Comparison of ENCODE assay signal across 28 cellular contexts in the genomic region with DNA sequence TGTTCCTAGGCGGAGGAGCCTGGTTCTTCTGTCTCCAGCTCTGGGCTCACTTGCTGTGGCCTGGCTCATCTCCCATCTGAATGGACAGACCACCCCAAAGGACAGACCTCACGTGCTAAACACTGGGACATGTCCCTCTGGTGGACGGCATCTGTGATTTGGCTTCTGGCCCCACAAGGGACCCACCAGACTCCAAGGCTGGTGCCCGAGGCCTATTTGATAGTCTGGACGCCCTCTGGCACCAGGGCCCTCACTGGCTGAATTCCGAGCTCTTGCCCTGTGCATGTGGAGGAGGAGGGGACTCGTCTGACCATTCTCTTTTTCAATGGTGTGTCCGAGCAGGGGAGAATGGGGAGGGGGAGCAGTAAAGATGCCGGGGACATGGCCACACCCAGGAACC.
DNase-seq lines count a peak whose midpoint lies in the region; ATAC-seq, FAIRE-seq and TF ChIP-seq lines count a peak whose summit lies in the region.
"Had no signal": no experiment of that assay in that cellular context is flagged by ENCODE, and none has a peak within 500 bp of the region (broad histone marks: within the 10 kb centered on the region; RNA-seq: fewer than 3 reads in every experiment).

No MANE protein-coding gene starts in this region.

- peaks cover 12% of the 10 kb centered on the region for H3K36me3 Mint-ChIP-seq in activated CD8-positive, alpha-beta memory T cell treated with anti-CD3 and anti-CD28 coated beads, Interleukin-2, amount 10 ng/mL, durations not matched to agents 7 days and 5 days
- H3K36me3 Mint-ChIP-seq in activated CD8-positive, alpha-beta T cell treated with anti-CD3 and anti-CD28 coated beads, Interleukin-2, amount 10 ng/mL, durations not matched to agents 7 days and 5 days (ENCODE audit: low read depth), result peaks cover 20% of the 10 kb centered on the region

- H3K9me3 ChIP-seq in kidney (ENCODE audit: control insufficient read depth in 1 of 2, low read length in 2 of 2) (no peaks in the 10 kb centered on the region), gastrocnemius medialis (no peaks in the 10 kb centered on the region), breast epithelium (no peaks in the 10 kb centered on the region)
- H3K9me3 ChIP-seq: testis, vagina had no signal

- H3K4me1 ChIP-seq in kidney (ENCODE audit: control insufficient read depth in 1 of 2, insufficient read depth in 1 of 2, low read depth in 1 of 2, low read length in 2 of 2), result peaks cover 27 to 31% of the 10 kb centered on the region in 2 donors
- H3K4me1 ChIP-seq in gastrocnemius medialis, result peaks cover 59 to 66% of the 10 kb centered on the region in 2 donors
- no peaks in the 10 kb centered on the region for H3K4me1 ChIP-seq in breast epithelium

- H3K27me3 ChIP-seq in gastrocnemius medialis, result no peaks in the 10 kb centered on the region
- H3K27me3 ChIP-seq in breast epithelium, result no peaks in the 10 kb centered on the region
- H3K27me3 ChIP-seq: cardiac muscle cell, testis, vagina had no signal

- peak overlapping the region in 1 of 2 donors; percentile 28 for H3K27ac ChIP-seq in kidney (ENCODE audit: low read depth in 2 of 2, low read length in 2 of 2)
- peak overlapping the region in 3 of 4 donors; percentile 95 to 99 (median 98) for H3K27ac ChIP-seq in gastrocnemius medialis
- no peak overlapping the region for H3K27ac ChIP-seq in breast epithelium
- H3K27ac ChIP-seq: cardiac muscle cell had no signal

- in situ Hi-C loops in gastrocnemius medialis (cut with MboI; ENCODE audit: low sequenced_read_pairs in 4 of 4), result no loop called here

- no peak for TF ChIP-seq CTCF in kidney (IDR thresholded peaks at IDR 0.05; ENCODE audit: borderline replicate concordance, extremely low read depth, insufficient read depth)
- TF ChIP-seq CTCF in gastrocnemius medialis (IDR thresholded peaks at IDR 0.05 in 4 of 5, conservative IDR thresholded peaks at IDR 0.05 in 1 of 5), result no peak
- no peak for TF ChIP-seq CTCF in breast epithelium (IDR thresholded peaks at IDR 0.05)

- POLR2A ChIA-PET in activated CD8-positive, alpha-beta T cell treated with anti-CD3 and anti-CD28 coated beads, Interleukin-2, amount 10 ng/mL, durations not matched to agents 7 days and 5 days (lab: Charles Lee), result interaction anchor here (1.2 kb wide), 1 partner anchor 22 kb away, joined by 3 read pairs; no protein-coding TSS in a partner anchor

- peak overlapping the region; percentile 80 for H3K27ac Mint-ChIP-seq in activated CD8-positive, alpha-beta memory T cell treated with anti-CD3 and anti-CD28 coated beads, Interleukin-2, amount 10 ng/mL, durations not matched to agents 7 days and 5 days
- H3K27ac Mint-ChIP-seq in activated CD8-positive, alpha-beta T cell treated with anti-CD3 and anti-CD28 coated beads, Interleukin-2, amount 10 ng/mL, durations not matched to agents 7 days and 5 days, result peak overlapping the region; percentile 70
- H3K27ac Mint-ChIP-seq: B cell; dendritic cell treated with granulocyte-macrophage colony-stimulating factor and Interleukin-4, amounts not matched to agents 40 ng/mL and 50 ng/mL, for 4 days had no signal

- H3K4me3 ChIP-seq in kidney (ENCODE audit: low read length in 2 of 2) (no peak overlapping the region), gastrocnemius medialis (no peak overlapping the region), breast epithelium (no peak overlapping the region)
- H3K4me3 ChIP-seq: cardiac muscle cell, testis, vagina had no signal

- TF ChIP-seq POLR2A in gastrocnemius medialis (IDR thresholded peaks at IDR 0.05), result no peak
- TF ChIP-seq POLR2A in breast epithelium (IDR thresholded peaks at IDR 0.05), result no peak

- no peak for ATAC-seq in activated CD8-positive, alpha-beta memory T cell treated with anti-CD3 and anti-CD28 coated beads, Interleukin-2, amount 10 ng/mL, durations not matched to agents 7 days and 5 days
- ATAC-seq in activated CD8-positive, alpha-beta T cell treated with anti-CD3 and anti-CD28 coated beads, Interleukin-2, amount 10 ng/mL, durations not matched to agents 7 days and 5 days, result no peak
- no peak for ATAC-seq in gastrocnemius medialis
- ATAC-seq in GM21447 (IDR thresholded peaks at IDR 0.05; ENCODE audit: unreplicated experiment), result no peak

- no peak overlapping the region for H3K9ac ChIP-seq in kidney (ENCODE audit: low read length in 2 of 2)

- no peak for FAIRE-seq in kidney (lab: Jason Lieb, UNC)
- FAIRE-seq: RCC 7860, TTC549 had no signal

- no peak overlapping the region for H3K4me3 Mint-ChIP-seq in activated CD8-positive, alpha-beta memory T cell treated with anti-CD3 and anti-CD28 coated beads, Interleukin-2, amount 10 ng/mL, durations not matched to agents 7 days and 5 days
- no peak overlapping the region for H3K4me3 Mint-ChIP-seq in activated CD8-positive, alpha-beta T cell treated with anti-CD3 and anti-CD28 coated beads, Interleukin-2, amount 10 ng/mL, durations not matched to agents 7 days and 5 days
- H3K4me3 Mint-ChIP-seq: B cell; dendritic cell treated with granulocyte-macrophage colony-stimulating factor and Interleukin-4, amounts not matched to agents 40 ng/mL and 50 ng/mL, for 4 days had no signal

- no peaks in the 10 kb centered on the region for H3K9me3 Mint-ChIP-seq in activated CD8-positive, alpha-beta memory T cell treated with anti-CD3 and anti-CD28 coated beads, Interleukin-2, amount 10 ng/mL, durations not matched to agents 7 days and 5 days (ENCODE audit: low read depth)
- no peaks in the 10 kb centered on the region for H3K9me3 Mint-ChIP-seq in activated CD8-positive, alpha-beta T cell treated with anti-CD3 and anti-CD28 coated beads, Interleukin-2, amount 10 ng/mL, durations not matched to agents 7 days and 5 days (ENCODE audit: insufficient read depth)
- H3K9me3 Mint-ChIP-seq: dendritic cell treated with granulocyte-macrophage colony-stimulating factor and Interleukin-4, amounts not matched to agents 40 ng/mL and 50 ng/mL, for 4 days had no signal

- no peaks in the 10 kb centered on the region for H3K27me3 Mint-ChIP-seq in activated CD8-positive, alpha-beta memory T cell treated with anti-CD3 and anti-CD28 coated beads, Interleukin-2, amount 10 ng/mL, durations not matched to agents 7 days and 5 days
- no peaks in the 10 kb centered on the region for H3K27me3 Mint-ChIP-seq in activated CD8-positive, alpha-beta T cell treated with anti-CD3 and anti-CD28 coated beads, Interleukin-2, amount 10 ng/mL, durations not matched to agents 7 days and 5 days (ENCODE audit: low read depth)
- H3K27me3 Mint-ChIP-seq: B cell; dendritic cell treated with granulocyte-macrophage colony-stimulating factor and Interleukin-4, amounts not matched to agents 40 ng/mL and 50 ng/mL, for 4 days had no signal

- CTCF ChIA-PET in activated CD8-positive, alpha-beta memory T cell treated with anti-CD3 and anti-CD28 coated beads, Interleukin-2, amount 10 ng/mL, durations not matched to agents 7 days and 5 days (lab: Charles Lee), result interaction anchor here (0.9 to 3.3 kb wide), 10 partner anchors 8 to 188 kb away, joined by 3 to 17 read pairs (median 4); no protein-coding TSS in a partner anchor
- CTCF ChIA-PET in activated CD8-positive, alpha-beta T cell treated with anti-CD3 and anti-CD28 coated beads, Interleukin-2, amount 10 ng/mL, durations not matched to agents 7 days and 5 days (lab: Charles Lee), result interaction anchor here (0.8 to 7.3 kb wide), 8 partner anchors 10 to 112 kb away, joined by 3 to 78 read pairs (median 4); a partner anchor contains a TSS

- H3K4me1 Mint-ChIP-seq in activated CD8-positive, alpha-beta memory T cell treated with anti-CD3 and anti-CD28 coated beads, Interleukin-2, amount 10 ng/mL, durations not matched to agents 7 days and 5 days, result peaks cover 81% of the 10 kb centered on the region
- H3K4me1 Mint-ChIP-seq in activated CD8-positive, alpha-beta T cell treated with anti-CD3 and anti-CD28 coated beads, Interleukin-2, amount 10 ng/mL, durations not matched to agents 7 days and 5 days (ENCODE audit: low read depth), result peaks cover 71% of the 10 kb centered on the region
- H3K4me1 Mint-ChIP-seq: B cell had no signal

- H3K36me3 ChIP-seq in kidney (ENCODE audit: control insufficient read depth in 1 of 2, insufficient read depth in 2 of 2, low read length in 2 of 2), result no peaks in the 10 kb centered on the region
- H3K36me3 ChIP-seq in gastrocnemius medialis, result no peaks in the 10 kb centered on the region
- no peaks in the 10 kb centered on the region for H3K36me3 ChIP-seq in breast epithelium
- H3K36me3 ChIP-seq: cardiac muscle cell, vagina had no signal

- no peak for DNase-seq in activated CD8-positive, alpha-beta memory T cell treated with anti-CD3 and anti-CD28 coated beads, Interleukin-2, amount 10 ng/mL, durations not matched to agents 7 days and 5 days
- no peak for DNase-seq in activated CD8-positive, alpha-beta memory T cell treated with anti-CD3 and anti-CD28 coated beads for 24 hours
- no peak for DNase-seq in activated CD8-positive, alpha-beta T cell treated with anti-CD3 and anti-CD28 coated beads, Interleukin-2, amount 10 ng/mL, durations not matched to agents 7 days and 5 days
- DNase-seq in kidney (peak; percentile 60), gastrocnemius medialis (no peak), breast epithelium (ENCODE audit: low spot score in 2 of 2) (no peak), GM19238 (ENCODE audit: insufficient read length, low spot score) (no peak)
- DNase-seq: activated CD4-positive, alpha-beta T cell treated with anti-CD3 and anti-CD28 coated beads for 4 hours; activated gamma-delta T cell treated with Interleukin-2 at 50 U/mL for 16 hours; amygdala; GF-D8; GOT3; kidney glomerular epithelial cell; mammary epithelial cell; NCI-H146; NCI-H2171 treated with DMSO at 0.1 percent for 48 hours; NCI-H524 treated with DMSO at 0.1 percent for 48 hours; stimulated activated CD4-positive, alpha-beta T cell treated with anti-CD3 and anti-CD28 coated beads, Interleukin-12 subunit alpha, Interleukin-12 subunit beta, amount 100 ng/mL, for 4 hours; stimulated activated CD4-positive, alpha-beta T cell treated with anti-CD3 and anti-CD28 coated beads, Interleukin-4, amount 100 ng/mL, for 24 hours; stimulated activated naive CD4-positive, alpha-beta T cell treated with Interleukin-2 at 50 U/mL for 16 hours; testis had no signal

- intact Hi-C loops in kidney (cut with DNase I) (no loop called here), gastrocnemius medialis (cut with DNase I; ENCODE audit: low total_unique reads) (loop anchor here (2.0 to 10.0 kb wide), 2 partner anchors 73 to 113 kb away; a partner anchor contains a TSS), breast epithelium (cut with DNase I; ENCODE audit: low total_unique reads) (no loop called here)

Comparison
In these comparisons a context has a peak if more than half of its experiments do, and no peak if none do; other contexts are left out.
1. H3K27ac ChIP-seq: peak in gastrocnemius medialis (3 of 4); none in breast epithelium (0 of 2).